ENCODE assay signal across 8 cellular contexts in genomic region chr16:85461814-85462404, GRCh38.
DNase-seq lines count a peak whose midpoint lies in the region; ATAC-seq and TF ChIP-seq lines count a peak whose summit lies in the region.

No MANE protein-coding gene starts in this region.

- no peaks in the 10 kb centered on the region for H3K36me3 ChIP-seq in ascending aorta
- H3K36me3 ChIP-seq in mesendoderm (ENCODE audit: control insufficient read depth, insufficient read depth, low read length): no peaks in the 10 kb centered on the region

- ATAC-seq in GM21367 (IDR thresholded peaks at IDR 0.05; ENCODE audit: unreplicated experiment) (no peak), GM21515 (IDR thresholded peaks at IDR 0.05; ENCODE audit: unreplicated experiment) (no peak), left lobe of liver (no peak)

- peak overlapping the region in 1 of 2 donors; percentile 23 for H3K27ac ChIP-seq in ascending aorta
- peak overlapping the region; percentile 53 for H3K27ac ChIP-seq in mesendoderm (ENCODE audit: low read depth, low read length)

- H2AK5ac ChIP-seq in mesendoderm (ENCODE audit: low read length): no peak overlapping the region

- no peak overlapping the region for H2BK5ac ChIP-seq in mesendoderm (ENCODE audit: low read length)

- H2BK15ac ChIP-seq in mesendoderm (replicated peaks; ENCODE audit: low read depth): no peak overlapping the region

- peak overlapping the region; percentile 47 to 55 for H3K4me3 ChIP-seq in ascending aorta
- no peak overlapping the region for H3K4me3 ChIP-seq in mesendoderm (ENCODE audit: low read length)

- DNase-seq in DMS153 (lab: John Stamatoyannopoulos, UW) (peak; percentile 85), NCI-H1105 treated with DMSO at 0.1 percent for 48 hours (lab: John Stamatoyannopoulos, UW) (peak; percentile 74), ascending aorta (ENCODE audit: low spot score in 2 of 2) (no peak), mesendoderm (peak; percentile 91), ACHN (no peak), left lobe of liver (ENCODE audit: low spot score) (no peak)

- intact Hi-C loops in ascending aorta (cut with DNase I): loop anchor here (5.0 kb wide), 1 partner anchor 60 kb away; no protein-coding TSS in a partner anchor

- H3K4ac ChIP-seq in mesendoderm (ENCODE audit: low read depth, low read length): no peak overlapping the region

- H4K8ac ChIP-seq in mesendoderm (ENCODE audit: low read depth, low read length): no peak overlapping the region

- H3K79me2 ChIP-seq in mesendoderm (ENCODE audit: control insufficient read depth, insufficient read depth, low read length): no peaks in the 10 kb centered on the region

- no peak overlapping the region for H2BK120ac ChIP-seq in mesendoderm (ENCODE audit: low read depth, low read length)

- H4K5ac ChIP-seq in mesendoderm (ENCODE audit: low read length): no peak overlapping the region

- H3K4me1 ChIP-seq in ascending aorta (peaks cover 10 to 23% of the 10 kb centered on the region in 2 donors), mesendoderm (ENCODE audit: control insufficient read depth, low read depth, low read length) (peaks cover 13% of the 10 kb centered on the region)

- H3K79me1 ChIP-seq in mesendoderm (ENCODE audit: low read length): no peaks in the 10 kb centered on the region

- no peaks in the 10 kb centered on the region for H3K9me3 ChIP-seq in ascending aorta

- in situ Hi-C loops in ACHN (cut with HindIII; ENCODE audit: low pct_ligation_motif_present, low pct_unique_long_range_greater_than_20kb, low sequenced_read_pairs): no loop called here

- H3K27me3 ChIP-seq in ascending aorta: no peaks in the 10 kb centered on the region
- peaks cover 2% of the 10 kb centered on the region for H3K27me3 ChIP-seq in mesendoderm (ENCODE audit: insufficient read depth, low read length, poor library complexity)

- TF ChIP-seq CTCF in ascending aorta (IDR thresholded peaks at IDR 0.05): no peak

- H3K9ac ChIP-seq in mesendoderm (ENCODE audit: low read length): peak overlapping the region; percentile 56

- peak overlapping the region; percentile 12 for H3K56ac ChIP-seq in mesendoderm (ENCODE audit: low read length)

- H3K4me2 ChIP-seq in mesendoderm (ENCODE audit: low read length): peak overlapping the region; percentile 42

- H3K18ac ChIP-seq in mesendoderm (ENCODE audit: low read length): no peak overlapping the region

- WGBS in mesendoderm (ENCODE audit: extremely low coverage, insufficient coverage, low lambda C conversion rate): no CpG with 5 or more reads among the region's 14 CpGs

- peak overlapping the region; percentile 66 for H3K23ac ChIP-seq in mesendoderm (ENCODE audit: low read length)

Comparison
In these comparisons a context has a peak if more than half of its experiments do, and no peak if none do; other contexts are left out.
1. DNase-seq: peak in DMS153 (single experiment), NCI-H1105 treated with DMSO at 0.1 percent for 48 hours (single experiment) and mesendoderm (single experiment); none in ascending aorta (0 of 2), ACHN (single experiment) and left lobe of liver (single experiment).